In the genomic region with DNA sequence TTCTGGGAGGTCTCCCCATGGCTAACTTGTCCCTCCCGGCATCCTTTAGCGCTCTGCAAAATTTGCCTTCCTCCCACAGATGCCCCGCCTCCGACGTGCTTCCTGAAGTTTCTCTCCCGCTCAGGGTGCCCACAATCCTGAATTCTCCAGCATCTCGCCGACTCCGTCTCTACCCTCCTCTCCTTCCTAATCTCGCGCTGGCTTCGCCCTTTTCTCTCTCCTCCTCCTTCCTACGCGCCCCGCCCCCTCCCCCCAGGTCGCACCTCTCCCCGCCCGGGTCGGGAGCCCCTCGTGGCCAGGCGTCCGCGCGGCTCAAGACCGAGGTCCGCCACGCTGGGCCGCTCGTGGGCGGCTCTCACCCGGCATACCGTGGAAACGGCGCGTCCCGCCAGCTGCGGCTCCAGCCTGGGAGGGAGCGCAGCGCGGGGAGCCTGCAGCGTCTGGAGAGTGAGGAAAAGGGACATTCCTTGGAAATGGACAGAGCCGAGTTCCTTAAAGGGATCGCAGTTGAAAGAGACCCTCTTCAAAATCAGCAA, we compare ENCODE assay signal across 10 cellular contexts. TPM values are rescaled to one million over a fixed set of nuclear protein-coding genes. Genes with fewer than 3 reads are reported as not detected.
A peak's percentile ranks its signal among the peaks of the same experiment; 100 is the strongest.
DNase-seq lines count a peak whose midpoint lies in the region; ATAC-seq and TF ChIP-seq lines count a peak whose summit lies in the region.
"Had no signal": no experiment of that assay in that cellular context is flagged by ENCODE, and none has a peak within 500 bp of the region (broad histone marks: within the 10 kb centered on the region; RNA-seq: fewer than 3 reads in every experiment).

No MANE protein-coding gene starts in this region.

- no peak for TF ChIP-seq CTCF in astrocyte of the spinal cord (IDR thresholded peaks at IDR 0.05; ENCODE audit: low read depth, low read length)

- CTCF ChIA-PET in activated CD4-positive, alpha-beta memory T cell treated with anti-CD3 and anti-CD28 coated beads for 36 hours (lab: Charles Lee) = no interaction called here
- CTCF ChIA-PET in activated CD4-positive, alpha-beta memory T cell treated with anti-CD3 and anti-CD28 coated beads, Interleukin-2, amount 10 ng/mL, durations not matched to agents 7 days and 5 days (lab: Charles Lee) = interaction anchor here (1.4 kb wide), 1 partner anchor 12 kb away, joined by 3 read pairs; no protein-coding TSS in a partner anchor

- DNase-seq in activated CD4-positive, alpha-beta memory T cell treated with anti-CD3 and anti-CD28 coated beads for 36 hours = no peak
- no peak for DNase-seq in activated CD4-positive, alpha-beta memory T cell treated with anti-CD3 and anti-CD28 coated beads, Interleukin-2, amount 10 ng/mL, durations not matched to agents 7 days and 5 days
- DNase-seq in astrocyte of the spinal cord (ENCODE audit: low read depth, low spot score) (peak; percentile 63), kidney tubule cell (ENCODE audit: low spot score) (peak; percentile 78), DMS153 (lab: John Stamatoyannopoulos, UW) (no peak), left lobe of liver (ENCODE audit: low spot score) (no peak)
- DNase-seq: small intestine had no signal

- H3K4me3 Mint-ChIP-seq in activated CD4-positive, alpha-beta memory T cell treated with anti-CD3 and anti-CD28 coated beads for 36 hours = peak overlapping the region; percentile 26
- H3K4me3 Mint-ChIP-seq in activated CD4-positive, alpha-beta memory T cell treated with anti-CD3 and anti-CD28 coated beads, Interleukin-2, amount 10 ng/mL, durations not matched to agents 7 days and 5 days = no peak overlapping the region

- intact Hi-C loops in activated CD4-positive, alpha-beta memory T cell treated with anti-CD3 and anti-CD28 coated beads for 36 hours (cut with micrococcal nuclease) = no loop called here

- peaks cover 12% of the 10 kb centered on the region for H3K4me1 Mint-ChIP-seq in activated CD4-positive, alpha-beta memory T cell treated with anti-CD3 and anti-CD28 coated beads for 36 hours (ENCODE audit: low read depth)
- peaks cover 5% of the 10 kb centered on the region for H3K4me1 Mint-ChIP-seq in activated CD4-positive, alpha-beta memory T cell treated with anti-CD3 and anti-CD28 coated beads, Interleukin-2, amount 10 ng/mL, durations not matched to agents 7 days and 5 days

- H3K27ac Mint-ChIP-seq in activated CD4-positive, alpha-beta memory T cell treated with anti-CD3 and anti-CD28 coated beads for 36 hours = no peak overlapping the region
- H3K27ac Mint-ChIP-seq in activated CD4-positive, alpha-beta memory T cell treated with anti-CD3 and anti-CD28 coated beads, Interleukin-2, amount 10 ng/mL, durations not matched to agents 7 days and 5 days = no peak overlapping the region
- H3K27ac Mint-ChIP-seq: CD14-positive monocyte had no signal

- ATAC-seq in GM21619 (IDR thresholded peaks at IDR 0.05; ENCODE audit: unreplicated experiment) (no peak), left lobe of liver (no peak)

- H3K27me3 ChIP-seq in subcutaneous abdominal adipose tissue (ENCODE audit: control insufficient read depth in 5 of 5, insufficient read depth in 4 of 5, low read length in 5 of 5) = peaks cover 0 to 32% (median 18%) of the 10 kb centered on the region in 5 donors

- H3K9ac ChIP-seq in subcutaneous abdominal adipose tissue (ENCODE audit: low read length in 5 of 5) = no peak overlapping the region

- POLR2A ChIA-PET in activated CD4-positive, alpha-beta memory T cell treated with anti-CD3 and anti-CD28 coated beads for 36 hours (lab: Charles Lee) = no interaction called here
- POLR2A ChIA-PET in activated CD4-positive, alpha-beta memory T cell treated with anti-CD3 and anti-CD28 coated beads, Interleukin-2, amount 10 ng/mL, durations not matched to agents 7 days and 5 days (lab: Charles Lee) = no interaction called here

- H3K4me3 ChIP-seq in astrocyte of the spinal cord (ENCODE audit: low read depth, low read length) (peak overlapping the region; percentile 37), subcutaneous abdominal adipose tissue (ENCODE audit: low read depth in 1 of 5, low read length in 5 of 5) (peak overlapping the region; percentile 59 to 76 (median 70))

- in situ Hi-C loops in astrocyte of the spinal cord (cut with HindIII; ENCODE audit: low sequenced_read_pairs) = no loop called here

- no peaks in the 10 kb centered on the region for H3K36me3 ChIP-seq in subcutaneous abdominal adipose tissue (ENCODE audit: control insufficient read depth in 5 of 5, insufficient read depth in 5 of 5, low read length in 5 of 5)

- H3K9me3 Mint-ChIP-seq in activated CD4-positive, alpha-beta memory T cell treated with anti-CD3 and anti-CD28 coated beads for 36 hours = no peaks in the 10 kb centered on the region
- H3K9me3 Mint-ChIP-seq in activated CD4-positive, alpha-beta memory T cell treated with anti-CD3 and anti-CD28 coated beads, Interleukin-2, amount 10 ng/mL, durations not matched to agents 7 days and 5 days = no peaks in the 10 kb centered on the region

- H3K4me1 ChIP-seq in subcutaneous abdominal adipose tissue (ENCODE audit: control insufficient read depth in 5 of 5, insufficient read depth in 5 of 5, low read length in 5 of 5) = peaks cover 0 to 49% (median 40%) of the 10 kb centered on the region in 5 donors

- H3K27me3 Mint-ChIP-seq in activated CD4-positive, alpha-beta memory T cell treated with anti-CD3 and anti-CD28 coated beads for 36 hours = peaks cover 50% of the 10 kb centered on the region
- H3K27me3 Mint-ChIP-seq in activated CD4-positive, alpha-beta memory T cell treated with anti-CD3 and anti-CD28 coated beads, Interleukin-2, amount 10 ng/mL, durations not matched to agents 7 days and 5 days = peaks cover 51% of the 10 kb centered on the region

- H3K9me3 ChIP-seq in subcutaneous abdominal adipose tissue (ENCODE audit: control insufficient read depth in 5 of 5, low read length in 5 of 5) = no peaks in the 10 kb centered on the region

- peaks cover 3% of the 10 kb centered on the region for H3K36me3 Mint-ChIP-seq in activated CD4-positive, alpha-beta memory T cell treated with anti-CD3 and anti-CD28 coated beads for 36 hours
- peaks cover 9% of the 10 kb centered on the region for H3K36me3 Mint-ChIP-seq in activated CD4-positive, alpha-beta memory T cell treated with anti-CD3 and anti-CD28 coated beads, Interleukin-2, amount 10 ng/mL, durations not matched to agents 7 days and 5 days (ENCODE audit: low read depth)
- H3K36me3 Mint-ChIP-seq: CD14-positive monocyte had no signal

- H3K27ac ChIP-seq in subcutaneous abdominal adipose tissue (ENCODE audit: low read depth, low read length) = peak overlapping the region; percentile 23

RNA-seq across cellular contexts. Expression of a gene that starts 4.8 kb away (rescaled TPM):
- not detected for total RNA-seq in activated CD4-positive, alpha-beta memory T cell treated with anti-CD3 and anti-CD28 coated beads for 36 hours
- total RNA-seq in activated CD4-positive, alpha-beta memory T cell treated with anti-CD3 and anti-CD28 coated beads, Interleukin-2, amount 10 ng/mL, durations not matched to agents 7 days and 5 days = not detected
- total RNA-seq in left lobe of liver = not detected

Comparison
In these comparisons a context has a peak if more than half of its experiments do, and no peak if none do; other contexts are left out.
1. DNase-seq: peak in astrocyte of the spinal cord (single experiment) and kidney tubule cell (single experiment); none in activated CD4-positive, alpha-beta memory T cell treated with anti-CD3 and anti-CD28 coated beads for 36 hours (single experiment), activated CD4-positive, alpha-beta memory T cell treated with anti-CD3 and anti-CD28 coated beads, Interleukin-2, amount 10 ng/mL, durations not matched to agents 7 days and 5 days (single experiment), DMS153 (single experiment) and left lobe of liver (single experiment).